13 cellular contexts compared by ENCODE assay signal in genomic region chr15:31340591-31340990, GRCh38. TPM values are rescaled to one million over a fixed set of nuclear protein-coding genes. Genes with fewer than 3 reads are reported as not detected.
DNase-seq lines count a peak whose midpoint lies in the region; ATAC-seq and TF ChIP-seq lines count a peak whose summit lies in the region.
"Had no signal": no experiment of that assay in that cellular context is flagged by ENCODE, and none has a peak within 500 bp of the region (broad histone marks: within the 10 kb centered on the region; RNA-seq: fewer than 3 reads in every experiment).

No MANE protein-coding gene starts in this region.

- ATAC-seq in natural killer cell treated with Interleukin-12 subunit alpha and Interleukin-12 subunit beta and Interleukin-15 and Interleukin-18, amount 100 ng/mL, for 72 hours, result no peak
- ATAC-seq in GM21367 (IDR thresholded peaks at IDR 0.05; ENCODE audit: unreplicated experiment), result no peak
- ATAC-seq: K562 had no signal

- no peaks in the 10 kb centered on the region for H3K9me3 Mint-ChIP-seq in HFFc6
- H3K9me3 Mint-ChIP-seq in activated naive CD8-positive, alpha-beta T cell treated with anti-CD3 and anti-CD28 coated beads for 36 hours, result no peaks in the 10 kb centered on the region
- H3K9me3 Mint-ChIP-seq in natural killer cell treated with Interleukin-12 subunit alpha and Interleukin-12 subunit beta and Interleukin-15 and Interleukin-18, amount 100 ng/mL, for 72 hours, result no peaks in the 10 kb centered on the region

- peak overlapping the region; percentile 51 for H3K27ac ChIP-seq in BLaER1

- DNase-seq in HFFc6 (no peak), Ammon's horn (ENCODE audit: low spot score) (no peak), globus pallidus (ENCODE audit: low spot score) (no peak)
- DNase-seq in activated naive CD8-positive, alpha-beta T cell treated with anti-CD3 and anti-CD28 coated beads for 36 hours, result no peak
- no peak for DNase-seq in natural killer cell treated with Interleukin-12 subunit alpha and Interleukin-12 subunit beta and Interleukin-15 and Interleukin-18, amount 100 ng/mL, for 72 hours (ENCODE audit: low spot score)
- DNase-seq in effector CD8-positive, alpha-beta T cell (lab: John Stamatoyannopoulos, UW), result no peak
- DNase-seq: NCI-H1436 treated with DMSO at 0.1 percent for 48 hours, NCI-H446 treated with DMSO at 0.1 percent for 48 hours had no signal

- no peak for TF ChIP-seq CTCF in HFFc6 (IDR thresholded peaks at IDR 0.05)

- H3K4me3 Mint-ChIP-seq in HFFc6, result no peak overlapping the region
- H3K4me3 Mint-ChIP-seq in activated naive CD8-positive, alpha-beta T cell treated with anti-CD3 and anti-CD28 coated beads for 36 hours, result peak overlapping the region; percentile 30
- peak overlapping the region; percentile 84 for H3K4me3 Mint-ChIP-seq in natural killer cell treated with Interleukin-12 subunit alpha and Interleukin-12 subunit beta and Interleukin-15 and Interleukin-18, amount 100 ng/mL, for 72 hours

- H3K36me3 Mint-ChIP-seq in HFFc6 (ENCODE audit: low read depth), result no peaks in the 10 kb centered on the region
- H3K36me3 Mint-ChIP-seq in activated naive CD8-positive, alpha-beta T cell treated with anti-CD3 and anti-CD28 coated beads for 36 hours, result peaks cover 9% of the 10 kb centered on the region
- no peaks in the 10 kb centered on the region for H3K36me3 Mint-ChIP-seq in natural killer cell treated with Interleukin-12 subunit alpha and Interleukin-12 subunit beta and Interleukin-15 and Interleukin-18, amount 100 ng/mL, for 72 hours

- peaks cover 100% of the 10 kb centered on the region for H3K4me1 ChIP-seq in BLaER1

- H3K27me3 Mint-ChIP-seq in HFFc6 (ENCODE audit: insufficient read depth), result no peaks in the 10 kb centered on the region
- no peaks in the 10 kb centered on the region for H3K27me3 Mint-ChIP-seq in activated naive CD8-positive, alpha-beta T cell treated with anti-CD3 and anti-CD28 coated beads for 36 hours
- H3K27me3 Mint-ChIP-seq in natural killer cell treated with Interleukin-12 subunit alpha and Interleukin-12 subunit beta and Interleukin-15 and Interleukin-18, amount 100 ng/mL, for 72 hours, result no peaks in the 10 kb centered on the region
- H3K27me3 Mint-ChIP-seq: progenitor cell of endocrine pancreas had no signal

- H3K9me3 ChIP-seq in BLaER1, result no peaks in the 10 kb centered on the region

- peaks cover 100% of the 10 kb centered on the region for H4K20me1 ChIP-seq in BLaER1

- H3K36me3 ChIP-seq in BLaER1, result peaks cover 6% of the 10 kb centered on the region

- no peaks in the 10 kb centered on the region for H3K27me3 ChIP-seq in BLaER1

- no peak overlapping the region for H3K4me3 ChIP-seq in BLaER1
- H3K4me3 ChIP-seq: coronary artery, K562 had no signal

- H3K4me1 Mint-ChIP-seq in HFFc6 (ENCODE audit: low read depth), result peaks cover 31% of the 10 kb centered on the region
- H3K4me1 Mint-ChIP-seq in activated naive CD8-positive, alpha-beta T cell treated with anti-CD3 and anti-CD28 coated beads for 36 hours, result peaks cover 94% of the 10 kb centered on the region
- H3K4me1 Mint-ChIP-seq in natural killer cell treated with Interleukin-12 subunit alpha and Interleukin-12 subunit beta and Interleukin-15 and Interleukin-18, amount 100 ng/mL, for 72 hours (ENCODE audit: low read depth in 2 of 2), result peaks cover 83 to 85% of the 10 kb centered on the region in 2 donors

- H3K4me2 ChIP-seq in BLaER1, result peak overlapping the region; percentile 93

- peak overlapping the region; percentile 99 for H3K27ac Mint-ChIP-seq in HFFc6
- H3K27ac Mint-ChIP-seq in activated naive CD8-positive, alpha-beta T cell treated with anti-CD3 and anti-CD28 coated beads for 36 hours, result peak overlapping the region; percentile 74
- peak overlapping the region; percentile 83 to 99 for H3K27ac Mint-ChIP-seq in natural killer cell treated with Interleukin-12 subunit alpha and Interleukin-12 subunit beta and Interleukin-15 and Interleukin-18, amount 100 ng/mL, for 72 hours
- H3K27ac Mint-ChIP-seq: progenitor cell of endocrine pancreas had no signal

- H3K9ac ChIP-seq in BLaER1, result peak overlapping the region; percentile 25; the same call in 1 of the 2 replicates

RNA-seq across cellular contexts. Expression of gene KLF13, which starts 14.0 kb away (rescaled TPM):
- total RNA-seq in HFFc6 (2021; fragmentation: NEBNext Ultra II Directional; extraction: Animal tissue kit (Norgen Biotek cat#: 25700)), result 10 to 100 TPM; 22.5 to 29.1 (median 23.5) TPM
- total RNA-seq in activated naive CD8-positive, alpha-beta T cell treated with anti-CD3 and anti-CD28 coated beads for 36 hours, result 100 to 1,000 TPM; 110 to 111 TPM
- total RNA-seq in natural killer cell treated with Interleukin-12 subunit alpha and Interleukin-12 subunit beta and Interleukin-15 and Interleukin-18, amount 100 ng/mL, for 72 hours, result 100 to 1,000 TPM in 1 of 2 donors, 10 to 100 TPM in 1; 95.1 to 153 TPM
